8 cellular contexts compared by ENCODE assay signal in genomic region chr5:56909294-56910122, GRCh38. TPM values are rescaled to one million over a fixed set of nuclear protein-coding genes. Genes with fewer than 3 reads are reported as not detected.
A peak's percentile ranks its signal among the peaks of the same experiment; 100 is the strongest.
DNase-seq lines count a peak whose midpoint lies in the region; ATAC-seq and TF ChIP-seq lines count a peak whose summit lies in the region.

Gene SETD9, plus strand, starts transcription at chr5:56909596. Its CDS starts 50 bp downstream, at chr5:56909646.

- H4K20me1 ChIP-seq in KMS-11 (ENCODE audit: insufficient read depth) = no peaks in the 10 kb centered on the region

- H3K4me1 ChIP-seq in KMS-11 (ENCODE audit: low read depth, poor library complexity, severe bottlenecking) (peaks cover 24% of the 10 kb centered on the region), Panc1 (ENCODE audit: control insufficient read depth, insufficient read depth, low read length) (peaks cover 14% of the 10 kb centered on the region), esophagus squamous epithelium (peaks cover 0 to 18% (median 0%) of the 10 kb centered on the region in 3 donors)

- peak within 1 kb of the TSS; percentile 82 for H3K27ac ChIP-seq in KMS-11
- peak within 1 kb of the TSS; percentile 97 for H3K27ac ChIP-seq in Panc1 (ENCODE audit: low read length)
- H3K27ac ChIP-seq in esophagus squamous epithelium = peak within 1 kb of the TSS; percentile 93 to 94 (median 94)

- no peaks in the 10 kb centered on the region for H3K36me3 ChIP-seq in KMS-11 (ENCODE audit: insufficient read depth)
- no peaks in the 10 kb centered on the region; the same call in 1 of the 2 replicates for H3K36me3 ChIP-seq in Panc1 (ENCODE audit: control insufficient read depth, insufficient read depth, low read length)
- H3K36me3 ChIP-seq in esophagus squamous epithelium = no peaks in the 10 kb centered on the region

- ATAC-seq in GM21786 (IDR thresholded peaks at IDR 0.05; ENCODE audit: unreplicated experiment) (peak; percentile 86), Panc1 (peak; percentile 96)

- no TSS peak for BruUV-seq in Panc1 (replicated peaks; lab: Mats Ljungman, UMichigan)

- no peaks in the 10 kb centered on the region for H3K79me2 ChIP-seq in KMS-11 (ENCODE audit: insufficient read depth, low read depth)

- H3K4me2 ChIP-seq in KMS-11 = peak within 1 kb of the TSS; percentile 55

- H3K4me3 ChIP-seq in KMS-11 (IDR thresholded peaks at IDR 0.05; ENCODE audit: insufficient read depth, low read depth, low read length) (no peak within 1 kb of the TSS), Panc1 (ENCODE audit: low read depth in 2 of 2, low read length in 2 of 2) (peak within 1 kb of the TSS; percentile 77 to 98), esophagus squamous epithelium (peak within 1 kb of the TSS; percentile 64 to 78 (median 72))

- peak; percentile 75 for DNase-seq in DMS79 (lab: John Stamatoyannopoulos, UW)
- peak; percentile 82 for DNase-seq in Panc1 (ENCODE audit: low read depth, low spot score)
- peak; percentile 78 for DNase-seq in activated T-helper 1 cell treated with Interleukin-2 at 50 U/mL for 16 hours (ENCODE audit: low read depth)
- peak; percentile 91 for DNase-seq in esophagus squamous epithelium (lab: John Stamatoyannopoulos, UW)
- DNase-seq in myocyte (ENCODE audit: low read depth) = peak; percentile 98
- DNase-seq in stimulated activated CD8-positive, alpha-beta memory T cell treated with anti-CD3 and anti-CD28 coated beads, Interleukin-7, amount 100 ng/mL, for 4 hours (ENCODE audit: low read depth in 2 of 2) = peak; percentile 75 to 89

- H3K9me3 ChIP-seq in Panc1 (ENCODE audit: control insufficient read depth, insufficient read depth, low read depth, low read length) = no peaks in the 10 kb centered on the region
- H3K9me3 ChIP-seq in esophagus squamous epithelium = no peaks in the 10 kb centered on the region

- intact Hi-C loops in Panc1 (cut with micrococcal nuclease; ENCODE audit: unreplicated experiment) = loop anchor here (5.0 kb wide), 1 partner anchor 368 kb away; no protein-coding TSS in a partner anchor
- intact Hi-C loops in esophagus squamous epithelium (cut with DNase I) = no loop called here

- peak in 2 of 4 donors; percentile 68 to 77 for TF ChIP-seq POLR2A in esophagus squamous epithelium (IDR thresholded peaks at IDR 0.05)

- WGBS in esophagus squamous epithelium, 2 donors = 1 to 2% methylated on average over 8 to 30 of the region's 81 CpGs

- H3K27me3 ChIP-seq in KMS-11 (ENCODE audit: insufficient read depth, low read depth) (no peaks in the 10 kb centered on the region), Panc1 (ENCODE audit: control insufficient read depth, insufficient read depth, low read length) (no peaks in the 10 kb centered on the region), esophagus squamous epithelium (no peaks in the 10 kb centered on the region)

- in situ Hi-C loops in Panc1 (cut with HindIII; ENCODE audit: low pct_unique_long_range_greater_than_20kb, low sequenced_read_pairs) = no loop called here

- TF ChIP-seq CTCF in KMS-11 (conservative IDR thresholded peaks at IDR 0.05; ENCODE audit: low read depth, low read length) = no peak
- TF ChIP-seq CTCF in Panc1 (IDR thresholded peaks at IDR 0.05) = no peak
- TF ChIP-seq CTCF in esophagus squamous epithelium (IDR thresholded peaks at IDR 0.05) = peak in 1 of 6 experiments; percentile 2

- POLR2A ChIA-PET in Panc1 (lab: Charles Lee) = interaction anchor here (0.5 to 0.7 kb wide), 4 partner anchors 327 to 986 kb away, joined by 3 to 5 read pairs (median 3); no protein-coding TSS in a partner anchor

- CTCF ChIA-PET in Panc1 (lab: Charles Lee) = interaction anchor here (0.9 kb wide), 1 partner anchor 229 kb away, joined by 6 read pairs; no protein-coding TSS in a partner anchor

- H3K9ac ChIP-seq in KMS-11 = peak within 1 kb of the TSS; percentile 80

- H2AFZ ChIP-seq in KMS-11 (ENCODE audit: low read depth) = peak within 1 kb of the TSS; percentile 86

RNA-seq across cellular contexts. Expression of gene SETD9, which starts in this region (rescaled TPM):
- total RNA-seq in Panc1 (2021; ENCODE audit: unreplicated experiment) (20.5 TPM), esophagus squamous epithelium (10 to 100 TPM in 2 of 4 donors, 1 to 10 TPM in 2; 6.2 to 23.8 (median 8.7) TPM), myocyte (13.3 and 26.5 TPM in 2 replicates)
- polyA plus RNA-seq in Panc1 (2012; ENCODE audit: insufficient read length) = 13.7 TPM
- 8.5 TPM for polyA plus RNA-seq in myocyte (2012)
